In the genomic region with DNA sequence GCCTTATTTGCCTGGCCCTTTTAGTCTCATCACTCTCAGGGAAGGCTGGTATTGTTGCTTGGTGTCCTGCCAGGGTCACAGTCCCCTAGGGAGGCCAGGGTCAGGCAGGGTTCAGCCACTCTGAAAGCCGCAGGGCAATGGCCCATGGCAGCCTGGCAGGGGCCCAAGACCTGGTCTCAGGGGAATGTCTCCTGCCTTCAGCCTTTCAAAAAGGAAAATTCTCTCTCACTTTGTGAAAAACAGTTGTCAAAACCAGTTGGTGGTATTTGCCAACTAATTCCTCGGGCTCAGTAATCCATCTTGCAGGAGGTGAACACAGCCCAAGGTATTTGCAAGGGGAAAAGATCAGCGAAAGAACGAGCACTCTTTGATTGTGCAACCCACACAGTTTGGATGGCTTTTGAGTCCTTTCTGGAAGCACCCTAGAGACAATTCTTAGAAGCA, we compare ENCODE assay signal across 9 cellular contexts.
A peak's percentile ranks its signal among the peaks of the same experiment; 100 is the strongest.
DNase-seq lines count a peak whose midpoint lies in the region; ATAC-seq and TF ChIP-seq lines count a peak whose summit lies in the region.
"Had no signal": no experiment of that assay in that cellular context is flagged by ENCODE, and none has a peak within 500 bp of the region (broad histone marks: within the 10 kb centered on the region; RNA-seq: fewer than 3 reads in every experiment).

No MANE protein-coding gene starts in this region.

- POLR2A ChIA-PET in SK-N-SH (lab: Yijun Ruan, JAX), result no interaction called here

- H3K9me3 ChIP-seq in SK-N-SH, result no peaks in the 10 kb centered on the region
- H3K9me3 ChIP-seq in spleen, result peaks cover 0 to 8% (median 0%) of the 10 kb centered on the region in 8 donors

- DNase-seq in SK-N-SH (no peak), left cardiac atrium (peak; percentile 42), retinal pigment epithelial cell (ENCODE audit: low read depth) (peak; percentile 50), D341Med (ENCODE audit: low spot score) (no peak), GM19238 (ENCODE audit: insufficient read length, low spot score) (no peak), spleen (no peak)
- no peak for DNase-seq in activated T-cell treated with anti-CD3 and anti-CD28 coated beads, Interleukin-2, amount 50 U/mL, for 1 hour
- DNase-seq: activated CD4-positive, alpha-beta T cell treated with anti-CD3 and anti-CD28 coated beads, Interleukin-2, amount 10 ng/mL, durations not matched to agents 7 days and 5 days had no signal

- H3K36me3 ChIP-seq in SK-N-SH (replicated peaks in 1 of 2; ENCODE audit: control insufficient read depth in 1 of 2, insufficient read depth in 2 of 2, low read length in 1 of 2), result no peaks in the 10 kb centered on the region
- no peaks in the 10 kb centered on the region for H3K36me3 ChIP-seq in spleen

- no peaks in the 10 kb centered on the region for H4K20me1 ChIP-seq in SK-N-SH (ENCODE audit: insufficient read depth)

- TF ChIP-seq CTCF in SK-N-SH (IDR thresholded peaks at IDR 0.05) (no peak), retinal pigment epithelial cell (conservative IDR thresholded peaks at IDR 0.05; ENCODE audit: low read depth, low read length) (no peak), spleen (IDR thresholded peaks at IDR 0.05 in 8 of 11, conservative IDR thresholded peaks at IDR 0.05 in 3 of 11) (no peak)

- H3K4me1 ChIP-seq in SK-N-SH (ENCODE audit: control insufficient read depth in 1 of 2, insufficient read depth in 2 of 2, low read depth in 1 of 2, low read length in 1 of 2), result peaks cover 0 to 8% of the 10 kb centered on the region in 2 experiments; a peak in 2 of 4 replicates
- H3K4me1 ChIP-seq in spleen, result peaks cover 0 to 3% (median 0%) of the 10 kb centered on the region in 6 donors

- no peak for TF ChIP-seq POLR2A in spleen (IDR thresholded peaks at IDR 0.05)

- no peak for TF ChIP-seq RAD21 in SK-N-SH (IDR thresholded peaks at IDR 0.05; ENCODE audit: low read length)

- 48% methylated on average over 4 of the region's 4 CpGs for WGBS in SK-N-SH (ENCODE audit: low lambda C conversion rate)
- 37 to 75% (median 57%) methylated on average over 4 of the region's 4 CpGs for WGBS in spleen, 5 donors

- ATAC-seq in GM19452 (IDR thresholded peaks at IDR 0.05; ENCODE audit: unreplicated experiment) (peak; percentile 56), left cardiac atrium (peak in 1 of 2 donors; percentile 62)

- TF ChIP-seq EP300 in SK-N-SH (IDR thresholded peaks at IDR 0.05; ENCODE audit: borderline replicate concordance in 1 of 2, low read depth in 1 of 2, low read length in 1 of 2), result 0 out of 4 replicates have a peak, but pooled peaks have one; percentile 12 to 54

- H3K27ac ChIP-seq in SK-N-SH (ENCODE audit: low read depth in 2 of 2, low read length in 1 of 2) (peak overlapping the region; percentile 20 to 48; a peak in 1 of 4 replicates), spleen (no peak overlapping the region)

- H3K9me2 ChIP-seq in SK-N-SH, result no peaks in the 10 kb centered on the region

- no peaks in the 10 kb centered on the region for H3F3A ChIP-seq in SK-N-SH (replicated peaks; ENCODE audit: insufficient read depth)

- H3K27me3 ChIP-seq in SK-N-SH (ENCODE audit: insufficient read depth) (no peaks in the 10 kb centered on the region), spleen (replicated peaks in 1 of 7) (peaks cover 0 to 6% (median 0%) of the 10 kb centered on the region in 7 donors)

- H3K4me3 ChIP-seq in SK-N-SH (ENCODE audit: low read depth in 2 of 2, low read length in 1 of 2) (no peak overlapping the region), retinal pigment epithelial cell (ENCODE audit: low read length) (no peak overlapping the region), spleen (no peak overlapping the region)

- H3K9ac ChIP-seq in SK-N-SH, result no peak overlapping the region

- H3K4me2 ChIP-seq in SK-N-SH, result peak overlapping the region; percentile 23; the same call in 1 of the 2 replicates

- intact Hi-C loops in left cardiac atrium (cut with DNase I) (no loop called here), spleen (cut with DNase I; ENCODE audit: low total_unique reads) (no loop called here)

- H2AFZ ChIP-seq in SK-N-SH (ENCODE audit: low read depth), result no peak overlapping the region

- H3K79me2 ChIP-seq in SK-N-SH (ENCODE audit: insufficient read depth), result no peaks in the 10 kb centered on the region

- CTCF ChIA-PET in SK-N-SH (lab: Yijun Ruan, JAX), result no interaction called here

TF ChIP-seq in SK-N-SH, 30 proteins besides CTCF, POLR2A, EP300 and RAD21 (continues in another document):
- TF ChIP-seq POLR2AphosphoS5 (IDR thresholded peaks at IDR 0.05; ENCODE audit: low read depth, low read length) (no peak), NRF1 (IDR thresholded peaks at IDR 0.05; ENCODE audit: low read depth, low read length) (no peak), SIN3A (IDR thresholded peaks at IDR 0.05; ENCODE audit: borderline replicate concordance, low read depth, low read length) (no peak), MXI1 (IDR thresholded peaks at IDR 0.05; ENCODE audit: low read depth, low read length) (no peak), JUND (IDR thresholded peaks at IDR 0.05) (peak; percentile 32; the same call in 1 of the 2 replicates), SMC3 (IDR thresholded peaks at IDR 0.05; ENCODE audit: low read depth, low read length) (no peak), RXRA (IDR thresholded peaks at IDR 0.05; ENCODE audit: borderline replicate concordance, low read depth) (peak; percentile 84), RCOR1 (IDR thresholded peaks at IDR 0.05; ENCODE audit: low read length) (no peak), GATA2 (CRISPR knock-in tag; IDR thresholded peaks at IDR 0.05) (no peak), CHD2 (IDR thresholded peaks at IDR 0.05; ENCODE audit: low read length, partially characterized antibody) (no peak), GABPA (IDR thresholded peaks at IDR 0.05; ENCODE audit: low read depth) (no peak), TCF12 (IDR thresholded peaks at IDR 0.05) (peak; percentile 60), TEAD4 (IDR thresholded peaks at IDR 0.05; ENCODE audit: borderline replicate concordance, insufficient read depth) (no peak), RFX5 (IDR thresholded peaks at IDR 0.05; ENCODE audit: low read length) (no peak), MEF2A (IDR thresholded peaks at IDR 0.05; ENCODE audit: borderline replicate concordance, low read depth) (no peak), EZH2phosphoT487 (IDR thresholded peaks at IDR 0.05; ENCODE audit: borderline replicate concordance, low read depth) (no peak), TAF1 (IDR thresholded peaks at IDR 0.05; ENCODE audit: borderline replicate concordance, low read depth, low read length) (no peak)
- TF ChIP-seq, protein P1, sequence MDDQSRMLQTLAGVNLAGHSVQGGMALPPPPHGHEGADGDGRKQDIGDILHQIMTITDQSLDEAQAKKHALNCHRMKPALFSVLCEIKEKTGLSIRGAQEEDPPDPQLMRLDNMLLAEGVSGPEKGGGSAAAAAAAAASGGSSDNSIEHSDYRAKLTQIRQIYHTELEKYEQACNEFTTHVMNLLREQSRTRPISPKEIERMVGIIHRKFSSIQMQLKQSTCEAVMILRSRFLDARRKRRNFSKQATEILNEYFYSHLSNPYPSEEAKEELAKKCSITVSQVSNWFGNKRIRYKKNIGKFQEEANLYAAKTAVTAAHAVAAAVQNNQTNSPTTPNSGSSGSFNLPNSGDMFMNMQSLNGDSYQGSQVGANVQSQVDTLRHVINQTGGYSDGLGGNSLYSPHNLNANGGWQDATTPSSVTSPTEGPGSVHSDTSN (IDR thresholded peaks at IDR 0.05), result peak; percentile 70
- TF ChIP-seq, protein P2, sequence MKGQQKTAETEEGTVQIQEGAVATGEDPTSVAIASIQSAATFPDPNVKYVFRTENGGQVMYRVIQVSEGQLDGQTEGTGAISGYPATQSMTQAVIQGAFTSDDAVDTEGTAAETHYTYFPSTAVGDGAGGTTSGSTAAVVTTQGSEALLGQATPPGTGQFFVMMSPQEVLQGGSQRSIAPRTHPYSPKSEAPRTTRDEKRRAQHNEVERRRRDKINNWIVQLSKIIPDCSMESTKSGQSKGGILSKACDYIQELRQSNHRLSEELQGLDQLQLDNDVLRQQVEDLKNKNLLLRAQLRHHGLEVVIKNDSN (IDR thresholded peaks at IDR 0.05; ENCODE audit: borderline replicate concordance, low read depth), result no peak
- TF ChIP-seq, protein P3, sequence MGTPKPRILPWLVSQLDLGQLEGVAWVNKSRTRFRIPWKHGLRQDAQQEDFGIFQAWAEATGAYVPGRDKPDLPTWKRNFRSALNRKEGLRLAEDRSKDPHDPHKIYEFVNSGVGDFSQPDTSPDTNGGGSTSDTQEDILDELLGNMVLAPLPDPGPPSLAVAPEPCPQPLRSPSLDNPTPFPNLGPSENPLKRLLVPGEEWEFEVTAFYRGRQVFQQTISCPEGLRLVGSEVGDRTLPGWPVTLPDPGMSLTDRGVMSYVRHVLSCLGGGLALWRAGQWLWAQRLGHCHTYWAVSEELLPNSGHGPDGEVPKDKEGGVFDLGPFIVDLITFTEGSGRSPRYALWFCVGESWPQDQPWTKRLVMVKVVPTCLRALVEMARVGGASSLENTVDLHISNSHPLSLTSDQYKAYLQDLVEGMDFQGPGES (IDR thresholded peaks at IDR 0.05; ENCODE audit: low read depth, low read length), result no peak
- TF ChIP-seq, protein P4, sequence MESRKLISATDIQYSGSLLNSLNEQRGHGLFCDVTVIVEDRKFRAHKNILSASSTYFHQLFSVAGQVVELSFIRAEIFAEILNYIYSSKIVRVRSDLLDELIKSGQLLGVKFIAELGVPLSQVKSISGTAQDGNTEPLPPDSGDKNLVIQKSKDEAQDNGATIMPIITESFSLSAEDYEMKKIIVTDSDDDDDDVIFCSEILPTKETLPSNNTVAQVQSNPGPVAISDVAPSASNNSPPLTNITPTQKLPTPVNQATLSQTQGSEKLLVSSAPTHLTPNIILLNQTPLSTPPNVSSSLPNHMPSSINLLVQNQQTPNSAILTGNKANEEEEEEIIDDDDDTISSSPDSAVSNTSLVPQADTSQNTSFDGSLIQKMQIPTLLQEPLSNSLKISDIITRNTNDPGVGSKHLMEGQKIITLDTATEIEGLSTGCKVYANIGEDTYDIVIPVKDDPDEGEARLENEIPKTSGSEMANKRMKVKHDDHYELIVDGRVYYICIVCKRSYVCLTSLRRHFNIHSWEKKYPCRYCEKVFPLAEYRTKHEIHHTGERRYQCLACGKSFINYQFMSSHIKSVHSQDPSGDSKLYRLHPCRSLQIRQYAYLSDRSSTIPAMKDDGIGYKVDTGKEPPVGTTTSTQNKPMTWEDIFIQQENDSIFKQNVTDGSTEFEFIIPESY (IDR thresholded peaks at IDR 0.05; ENCODE audit: borderline replicate concordance, low read depth), result no peak
- TF ChIP-seq, protein P5, sequence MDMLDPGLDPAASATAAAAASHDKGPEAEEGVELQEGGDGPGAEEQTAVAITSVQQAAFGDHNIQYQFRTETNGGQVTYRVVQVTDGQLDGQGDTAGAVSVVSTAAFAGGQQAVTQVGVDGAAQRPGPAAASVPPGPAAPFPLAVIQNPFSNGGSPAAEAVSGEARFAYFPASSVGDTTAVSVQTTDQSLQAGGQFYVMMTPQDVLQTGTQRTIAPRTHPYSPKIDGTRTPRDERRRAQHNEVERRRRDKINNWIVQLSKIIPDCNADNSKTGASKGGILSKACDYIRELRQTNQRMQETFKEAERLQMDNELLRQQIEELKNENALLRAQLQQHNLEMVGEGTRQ (IDR thresholded peaks at IDR 0.05; ENCODE audit: borderline replicate concordance, low read depth, low read length), result no peak

Comparison
In these comparisons a context has a peak if more than half of its experiments do, and no peak if none do; other contexts are left out.
1. DNase-seq: peak in left cardiac atrium (single experiment) and retinal pigment epithelial cell (single experiment); none in SK-N-SH (single experiment), activated T-cell treated with anti-CD3 and anti-CD28 coated beads, Interleukin-2, amount 50 U/mL, for 1 hour (single experiment), D341Med (single experiment), GM19238 (single experiment) and spleen (single experiment).
2. H3K27ac ChIP-seq: peak in SK-N-SH (2 of 2); none in spleen (0 of 8).